In the genomic region with DNA sequence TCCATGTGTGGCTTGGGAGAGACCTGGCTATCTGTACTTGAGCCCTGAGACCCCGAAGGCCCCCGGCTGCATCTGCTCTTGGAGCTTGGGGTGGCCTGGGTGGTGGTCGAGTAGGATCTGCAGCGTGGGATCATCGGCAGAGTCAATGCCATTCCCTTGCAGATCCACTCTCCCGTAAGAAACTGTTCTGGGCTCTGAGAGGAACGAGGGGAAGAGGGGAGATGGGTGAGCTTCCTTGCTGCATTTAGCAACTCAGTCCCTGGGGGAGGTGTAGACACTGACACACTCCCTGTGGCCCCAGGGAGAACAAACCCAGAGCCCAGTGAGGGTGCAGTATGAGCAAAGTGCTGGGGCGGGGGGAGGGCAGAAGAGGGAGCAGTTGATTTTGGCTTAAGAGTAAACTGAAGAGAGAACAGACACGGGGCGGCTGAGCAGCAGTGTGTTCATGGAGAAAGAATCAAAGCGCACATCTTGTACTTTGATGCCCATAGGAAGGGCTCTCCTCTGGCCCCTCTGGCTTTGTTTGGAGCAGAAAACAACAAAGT, we compare ENCODE assay signal across 1 cellular context.
A peak's percentile ranks its signal among the peaks of the same experiment; 100 is the strongest.
TF ChIP-seq lines count a peak whose summit lies in the region.

No MANE protein-coding gene starts in this region.

TF ChIP-seq in HepG2, 621 proteins besides CTCF, POLR2A, EP300 and RAD21 (continued from another document and continues in another):
- TF ChIP-seq, protein P1, sequence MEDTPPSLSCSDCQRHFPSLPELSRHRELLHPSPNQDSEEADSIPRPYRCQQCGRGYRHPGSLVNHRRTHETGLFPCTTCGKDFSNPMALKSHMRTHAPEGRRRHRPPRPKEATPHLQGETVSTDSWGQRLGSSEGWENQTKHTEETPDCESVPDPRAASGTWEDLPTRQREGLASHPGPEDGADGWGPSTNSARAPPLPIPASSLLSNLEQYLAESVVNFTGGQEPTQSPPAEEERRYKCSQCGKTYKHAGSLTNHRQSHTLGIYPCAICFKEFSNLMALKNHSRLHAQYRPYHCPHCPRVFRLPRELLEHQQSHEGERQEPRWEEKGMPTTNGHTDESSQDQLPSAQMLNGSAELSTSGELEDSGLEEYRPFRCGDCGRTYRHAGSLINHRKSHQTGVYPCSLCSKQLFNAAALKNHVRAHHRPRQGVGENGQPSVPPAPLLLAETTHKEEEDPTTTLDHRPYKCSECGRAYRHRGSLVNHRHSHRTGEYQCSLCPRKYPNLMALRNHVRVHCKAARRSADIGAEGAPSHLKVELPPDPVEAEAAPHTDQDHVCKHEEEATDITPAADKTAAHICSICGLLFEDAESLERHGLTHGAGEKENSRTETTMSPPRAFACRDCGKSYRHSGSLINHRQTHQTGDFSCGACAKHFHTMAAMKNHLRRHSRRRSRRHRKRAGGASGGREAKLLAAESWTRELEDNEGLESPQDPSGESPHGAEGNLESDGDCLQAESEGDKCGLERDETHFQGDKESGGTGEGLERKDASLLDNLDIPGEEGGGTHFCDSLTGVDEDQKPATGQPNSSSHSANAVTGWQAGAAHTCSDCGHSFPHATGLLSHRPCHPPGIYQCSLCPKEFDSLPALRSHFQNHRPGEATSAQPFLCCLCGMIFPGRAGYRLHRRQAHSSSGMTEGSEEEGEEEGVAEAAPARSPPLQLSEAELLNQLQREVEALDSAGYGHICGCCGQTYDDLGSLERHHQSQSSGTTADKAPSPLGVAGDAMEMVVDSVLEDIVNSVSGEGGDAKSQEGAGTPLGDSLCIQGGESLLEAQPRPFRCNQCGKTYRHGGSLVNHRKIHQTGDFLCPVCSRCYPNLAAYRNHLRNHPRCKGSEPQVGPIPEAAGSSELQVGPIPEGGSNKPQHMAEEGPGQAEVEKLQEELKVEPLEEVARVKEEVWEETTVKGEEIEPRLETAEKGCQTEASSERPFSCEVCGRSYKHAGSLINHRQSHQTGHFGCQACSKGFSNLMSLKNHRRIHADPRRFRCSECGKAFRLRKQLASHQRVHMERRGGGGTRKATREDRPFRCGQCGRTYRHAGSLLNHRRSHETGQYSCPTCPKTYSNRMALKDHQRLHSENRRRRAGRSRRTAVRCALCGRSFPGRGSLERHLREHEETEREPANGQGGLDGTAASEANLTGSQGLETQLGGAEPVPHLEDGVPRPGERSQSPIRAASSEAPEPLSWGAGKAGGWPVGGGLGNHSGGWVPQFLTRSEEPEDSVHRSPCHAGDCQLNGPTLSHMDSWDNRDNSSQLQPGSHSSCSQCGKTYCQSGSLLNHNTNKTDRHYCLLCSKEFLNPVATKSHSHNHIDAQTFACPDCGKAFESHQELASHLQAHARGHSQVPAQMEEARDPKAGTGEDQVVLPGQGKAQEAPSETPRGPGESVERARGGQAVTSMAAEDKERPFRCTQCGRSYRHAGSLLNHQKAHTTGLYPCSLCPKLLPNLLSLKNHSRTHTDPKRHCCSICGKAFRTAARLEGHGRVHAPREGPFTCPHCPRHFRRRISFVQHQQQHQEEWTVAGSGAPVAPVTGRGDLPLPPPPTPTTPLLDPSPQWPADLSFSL (CRISPR knock-in tag; IDR thresholded peaks at IDR 0.05), result 0 out of 2 replicates have a peak, but pooled peaks have one; percentile 5
- no peak for TF ChIP-seq ZNF337 (CRISPR knock-in tag; IDR thresholded peaks at IDR 0.05; ENCODE audit: borderline replicate concordance, low read depth)
- no peak for TF ChIP-seq ATF7 (IDR thresholded peaks at IDR 0.05)
- 0 out of 2 replicates have a peak, but pooled peaks have one; percentile 27 for TF ChIP-seq ATF7 (CRISPR knock-in tag; IDR thresholded peaks at IDR 0.05)
- TF ChIP-seq, protein P2, sequence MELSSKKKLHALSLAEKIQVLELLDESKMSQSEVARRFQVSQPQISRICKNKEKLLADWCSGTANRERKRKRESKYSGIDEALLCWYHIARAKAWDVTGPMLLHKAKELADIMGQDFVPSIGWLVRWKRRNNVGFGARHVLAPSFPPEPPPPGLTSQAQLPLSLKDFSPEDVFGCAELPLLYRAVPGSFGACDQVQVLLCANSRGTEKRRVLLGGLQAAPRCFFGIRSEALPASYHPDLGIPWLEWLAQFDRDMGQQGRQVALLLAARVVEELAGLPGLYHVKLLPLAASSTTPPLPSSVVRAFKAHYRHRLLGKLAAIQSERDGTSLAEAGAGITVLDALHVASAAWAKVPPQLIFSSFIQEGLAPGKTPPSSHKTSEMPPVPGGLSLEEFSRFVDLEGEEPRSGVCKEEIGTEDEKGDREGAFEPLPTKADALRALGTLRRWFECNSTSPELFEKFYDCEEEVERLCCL (CRISPR knock-in tag; IDR thresholded peaks at IDR 0.05; ENCODE audit: borderline replicate concordance), result no peak
- TF ChIP-seq, protein P3, sequence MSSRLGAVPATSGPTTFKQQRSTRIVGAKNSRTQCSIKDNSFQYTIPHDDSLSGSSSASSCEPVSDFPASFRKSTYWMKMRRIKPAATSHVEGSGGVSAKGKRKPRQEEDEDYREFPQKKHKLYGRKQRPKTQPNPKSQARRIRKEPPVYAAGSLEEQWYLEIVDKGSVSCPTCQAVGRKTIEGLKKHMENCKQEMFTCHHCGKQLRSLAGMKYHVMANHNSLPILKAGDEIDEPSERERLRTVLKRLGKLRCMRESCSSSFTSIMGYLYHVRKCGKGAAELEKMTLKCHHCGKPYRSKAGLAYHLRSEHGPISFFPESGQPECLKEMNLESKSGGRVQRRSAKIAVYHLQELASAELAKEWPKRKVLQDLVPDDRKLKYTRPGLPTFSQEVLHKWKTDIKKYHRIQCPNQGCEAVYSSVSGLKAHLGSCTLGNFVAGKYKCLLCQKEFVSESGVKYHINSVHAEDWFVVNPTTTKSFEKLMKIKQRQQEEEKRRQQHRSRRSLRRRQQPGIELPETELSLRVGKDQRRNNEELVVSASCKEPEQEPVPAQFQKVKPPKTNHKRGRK (CRISPR knock-in tag; IDR thresholded peaks at IDR 0.05), result no peak
- TF ChIP-seq ZMYM3 (CRISPR knock-in tag; IDR thresholded peaks at IDR 0.05), result peak; percentile 9; the same call in 1 of the 2 replicates
- TF ChIP-seq MAFK (conservative IDR thresholded peaks at IDR 0.05 in 1 of 2, IDR thresholded peaks at IDR 0.05 in 1 of 2; ENCODE audit: low read length in 2 of 2), result no peak
- no peak for TF ChIP-seq MLLT10 (CRISPR knock-in tag; IDR thresholded peaks at IDR 0.05)
- TF ChIP-seq SALL2 (CRISPR knock-in tag; IDR thresholded peaks at IDR 0.05), result no peak
- TF ChIP-seq CCDC6 (CRISPR knock-in tag; IDR thresholded peaks at IDR 0.05), result no peak
- no peak for TF ChIP-seq ZNF331 (CRISPR knock-in tag; IDR thresholded peaks at IDR 0.05)
- TF ChIP-seq ZNF615 (CRISPR knock-in tag; IDR thresholded peaks at IDR 0.05; ENCODE audit: borderline replicate concordance), result no peak
- 0 out of 2 replicates have a peak, but pooled peaks have one; percentile 48 for TF ChIP-seq BORCS8-MEF2B (CRISPR knock-in tag; IDR thresholded peaks at IDR 0.05)
- TF ChIP-seq REPIN1 (CRISPR knock-in tag; IDR thresholded peaks at IDR 0.05; ENCODE audit: borderline replicate concordance, low read depth), result peak; percentile 13; the same call in 1 of the 2 replicates
- TF ChIP-seq ZNF563 (CRISPR knock-in tag; IDR thresholded peaks at IDR 0.05), result peak; percentile 26; the same call in 1 of the 2 replicates
- TF ChIP-seq ZNF550 (CRISPR knock-in tag; IDR thresholded peaks at IDR 0.05; ENCODE audit: borderline replicate concordance), result no peak
- no peak for TF ChIP-seq ZNF616 (CRISPR knock-in tag; IDR thresholded peaks at IDR 0.05; ENCODE audit: low read depth)
- no peak for TF ChIP-seq ZNF557 (CRISPR knock-in tag; IDR thresholded peaks at IDR 0.05)
- TF ChIP-seq SP4 (CRISPR knock-in tag; IDR thresholded peaks at IDR 0.05), result no peak
- TF ChIP-seq, protein P4, sequence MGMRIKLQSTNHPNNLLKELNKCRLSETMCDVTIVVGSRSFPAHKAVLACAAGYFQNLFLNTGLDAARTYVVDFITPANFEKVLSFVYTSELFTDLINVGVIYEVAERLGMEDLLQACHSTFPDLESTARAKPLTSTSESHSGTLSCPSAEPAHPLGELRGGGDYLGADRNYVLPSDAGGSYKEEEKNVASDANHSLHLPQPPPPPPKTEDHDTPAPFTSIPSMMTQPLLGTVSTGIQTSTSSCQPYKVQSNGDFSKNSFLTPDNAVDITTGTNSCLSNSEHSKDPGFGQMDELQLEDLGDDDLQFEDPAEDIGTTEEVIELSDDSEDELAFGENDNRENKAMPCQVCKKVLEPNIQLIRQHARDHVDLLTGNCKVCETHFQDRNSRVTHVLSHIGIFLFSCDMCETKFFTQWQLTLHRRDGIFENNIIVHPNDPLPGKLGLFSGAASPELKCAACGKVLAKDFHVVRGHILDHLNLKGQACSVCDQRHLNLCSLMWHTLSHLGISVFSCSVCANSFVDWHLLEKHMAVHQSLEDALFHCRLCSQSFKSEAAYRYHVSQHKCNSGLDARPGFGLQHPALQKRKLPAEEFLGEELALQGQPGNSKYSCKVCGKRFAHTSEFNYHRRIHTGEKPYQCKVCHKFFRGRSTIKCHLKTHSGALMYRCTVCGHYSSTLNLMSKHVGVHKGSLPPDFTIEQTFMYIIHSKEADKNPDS (CRISPR knock-in tag; IDR thresholded peaks at IDR 0.05), result no peak
- peak; percentile 55 for TF ChIP-seq ZNF883 (CRISPR knock-in tag; IDR thresholded peaks at IDR 0.05; ENCODE audit: not compliant biosample characterization)
- TF ChIP-seq, protein P5, sequence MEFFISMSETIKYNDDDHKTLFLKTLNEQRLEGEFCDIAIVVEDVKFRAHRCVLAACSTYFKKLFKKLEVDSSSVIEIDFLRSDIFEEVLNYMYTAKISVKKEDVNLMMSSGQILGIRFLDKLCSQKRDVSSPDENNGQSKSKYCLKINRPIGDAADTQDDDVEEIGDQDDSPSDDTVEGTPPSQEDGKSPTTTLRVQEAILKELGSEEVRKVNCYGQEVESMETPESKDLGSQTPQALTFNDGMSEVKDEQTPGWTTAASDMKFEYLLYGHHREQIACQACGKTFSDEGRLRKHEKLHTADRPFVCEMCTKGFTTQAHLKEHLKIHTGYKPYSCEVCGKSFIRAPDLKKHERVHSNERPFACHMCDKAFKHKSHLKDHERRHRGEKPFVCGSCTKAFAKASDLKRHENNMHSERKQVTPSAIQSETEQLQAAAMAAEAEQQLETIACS (CRISPR knock-in tag; IDR thresholded peaks at IDR 0.05), result no peak
- TF ChIP-seq FOSL2 (CRISPR knock-in tag; IDR thresholded peaks at IDR 0.05), result no peak
- no peak for TF ChIP-seq SRY (CRISPR knock-in tag; IDR thresholded peaks at IDR 0.05)
- no peak for TF ChIP-seq MZF1 (CRISPR knock-in tag; IDR thresholded peaks at IDR 0.05; ENCODE audit: borderline replicate concordance)
- no peak for TF ChIP-seq NCOA1 (CRISPR knock-in tag; IDR thresholded peaks at IDR 0.05)
- TF ChIP-seq ZNF660 (CRISPR knock-in tag; IDR thresholded peaks at IDR 0.05; ENCODE audit: borderline replicate concordance, low read depth), result no peak
- no peak for TF ChIP-seq SP1 (IDR thresholded peaks at IDR 0.05)
- no peak for TF ChIP-seq SP1 (CRISPR knock-in tag; IDR thresholded peaks at IDR 0.05)
- TF ChIP-seq HES4 (CRISPR knock-in tag; IDR thresholded peaks at IDR 0.05; ENCODE audit: borderline replicate concordance), result 0 out of 2 replicates have a peak, but pooled peaks have one; percentile 26
- no peak for TF ChIP-seq HNF4G (IDR thresholded peaks at IDR 0.05; ENCODE audit: borderline replicate concordance, low read depth, low read length)
- no peak for TF ChIP-seq HNF4G (CRISPR knock-in tag; IDR thresholded peaks at IDR 0.05; ENCODE audit: borderline replicate concordance, low read depth)
- TF ChIP-seq ARHGAP35 (CRISPR knock-in tag; IDR thresholded peaks at IDR 0.05; ENCODE audit: borderline replicate concordance), result peak; percentile 53; the same call in 1 of the 2 replicates
- TF ChIP-seq PAX8 (CRISPR knock-in tag; IDR thresholded peaks at IDR 0.05; ENCODE audit: borderline replicate concordance), result no peak
- no peak for TF ChIP-seq ZNF891 (CRISPR knock-in tag; IDR thresholded peaks at IDR 0.05)
- TF ChIP-seq, protein P6, sequence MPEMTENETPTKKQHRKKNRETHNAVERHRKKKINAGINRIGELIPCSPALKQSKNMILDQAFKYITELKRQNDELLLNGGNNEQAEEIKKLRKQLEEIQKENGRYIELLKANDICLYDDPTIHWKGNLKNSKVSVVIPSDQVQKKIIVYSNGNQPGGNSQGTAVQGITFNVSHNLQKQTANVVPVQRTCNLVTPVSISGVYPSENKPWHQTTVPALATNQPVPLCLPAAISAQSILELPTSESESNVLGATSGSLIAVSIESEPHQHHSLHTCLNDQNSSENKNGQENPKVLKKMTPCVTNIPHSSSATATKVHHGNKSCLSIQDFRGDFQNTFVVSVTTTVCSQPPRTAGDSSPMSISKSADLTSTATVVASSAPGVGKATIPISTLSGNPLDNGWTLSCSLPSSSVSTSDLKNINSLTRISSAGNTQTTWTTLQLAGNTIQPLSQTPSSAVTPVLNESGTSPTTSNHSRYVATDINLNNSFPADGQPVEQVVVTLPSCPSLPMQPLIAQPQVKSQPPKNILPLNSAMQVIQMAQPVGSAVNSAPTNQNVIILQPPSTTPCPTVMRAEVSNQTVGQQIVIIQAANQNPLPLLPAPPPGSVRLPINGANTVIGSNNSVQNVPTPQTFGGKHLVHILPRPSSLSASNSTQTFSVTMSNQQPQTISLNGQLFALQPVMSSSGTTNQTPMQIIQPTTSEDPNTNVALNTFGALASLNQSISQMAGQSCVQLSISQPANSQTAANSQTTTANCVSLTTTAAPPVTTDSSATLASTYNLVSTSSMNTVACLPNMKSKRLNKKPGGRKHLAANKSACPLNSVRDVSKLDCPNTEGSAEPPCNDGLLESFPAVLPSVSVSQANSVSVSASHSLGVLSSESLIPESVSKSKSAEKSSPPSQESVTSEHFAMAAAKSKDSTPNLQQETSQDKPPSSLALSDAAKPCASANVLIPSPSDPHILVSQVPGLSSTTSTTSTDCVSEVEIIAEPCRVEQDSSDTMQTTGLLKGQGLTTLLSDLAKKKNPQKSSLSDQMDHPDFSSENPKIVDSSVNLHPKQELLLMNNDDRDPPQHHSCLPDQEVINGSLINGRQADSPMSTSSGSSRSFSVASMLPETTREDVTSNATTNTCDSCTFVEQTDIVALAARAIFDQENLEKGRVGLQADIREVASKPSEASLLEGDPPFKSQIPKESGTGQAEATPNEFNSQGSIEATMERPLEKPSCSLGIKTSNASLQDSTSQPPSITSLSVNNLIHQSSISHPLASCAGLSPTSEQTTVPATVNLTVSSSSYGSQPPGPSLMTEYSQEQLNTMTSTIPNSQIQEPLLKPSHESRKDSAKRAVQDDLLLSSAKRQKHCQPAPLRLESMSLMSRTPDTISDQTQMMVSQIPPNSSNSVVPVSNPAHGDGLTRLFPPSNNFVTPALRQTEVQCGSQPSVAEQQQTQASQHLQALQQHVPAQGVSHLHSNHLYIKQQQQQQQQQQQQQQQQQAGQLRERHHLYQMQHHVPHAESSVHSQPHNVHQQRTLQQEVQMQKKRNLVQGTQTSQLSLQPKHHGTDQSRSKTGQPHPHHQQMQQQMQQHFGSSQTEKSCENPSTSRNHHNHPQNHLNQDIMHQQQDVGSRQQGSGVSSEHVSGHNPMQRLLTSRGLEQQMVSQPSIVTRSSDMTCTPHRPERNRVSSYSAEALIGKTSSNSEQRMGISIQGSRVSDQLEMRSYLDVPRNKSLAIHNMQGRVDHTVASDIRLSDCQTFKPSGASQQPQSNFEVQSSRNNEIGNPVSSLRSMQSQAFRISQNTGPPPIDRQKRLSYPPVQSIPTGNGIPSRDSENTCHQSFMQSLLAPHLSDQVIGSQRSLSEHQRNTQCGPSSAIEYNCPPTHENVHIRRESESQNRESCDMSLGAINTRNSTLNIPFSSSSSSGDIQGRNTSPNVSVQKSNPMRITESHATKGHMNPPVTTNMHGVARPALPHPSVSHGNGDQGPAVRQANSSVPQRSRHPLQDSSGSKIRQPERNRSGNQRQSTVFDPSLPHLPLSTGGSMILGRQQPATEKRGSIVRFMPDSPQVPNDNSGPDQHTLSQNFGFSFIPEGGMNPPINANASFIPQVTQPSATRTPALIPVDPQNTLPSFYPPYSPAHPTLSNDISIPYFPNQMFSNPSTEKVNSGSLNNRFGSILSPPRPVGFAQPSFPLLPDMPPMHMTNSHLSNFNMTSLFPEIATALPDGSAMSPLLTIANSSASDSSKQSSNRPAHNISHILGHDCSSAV (CRISPR knock-in tag; IDR thresholded peaks at IDR 0.05; ENCODE audit: borderline replicate concordance), result no peak
